Comparison of ENCODE assay signal across 19 cellular contexts in the genomic region with DNA sequence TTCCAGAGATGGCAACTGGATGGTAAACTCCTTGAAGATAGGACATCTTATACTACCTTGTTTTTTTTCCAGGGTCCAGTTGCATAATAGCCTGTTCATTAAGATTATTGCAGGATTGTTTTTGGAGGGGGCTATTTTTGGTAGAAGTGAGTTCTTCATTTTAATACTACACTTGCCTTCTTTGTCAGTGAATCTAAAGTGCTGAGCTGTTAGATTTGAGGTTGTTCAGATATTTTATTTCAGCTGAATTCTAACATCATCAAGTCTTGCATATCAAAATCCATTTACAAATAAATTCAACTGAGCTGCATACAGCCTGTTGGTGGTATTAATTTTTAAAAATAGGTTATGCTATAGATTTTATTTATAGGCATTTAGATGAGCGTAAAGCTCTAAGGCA.
"Had no signal": no experiment of that assay in that cellular context is flagged by ENCODE, and none has a peak within 500 bp of the region (broad histone marks: within the 10 kb centered on the region; RNA-seq: fewer than 3 reads in every experiment).

No MANE protein-coding gene starts in this region.

- H3K4me1 ChIP-seq: SJSA1 had no signal

- H3K9me3 ChIP-seq: SJSA1 had no signal

- H3K27ac ChIP-seq: SJSA1 had no signal

- H3K36me3 ChIP-seq: SJSA1 had no signal

- H3K4me3 ChIP-seq: SJSA1, SK-N-MC had no signal

- FAIRE-seq: RCC 7860 had no signal

- H3K27me3 ChIP-seq: SJSA1 had no signal

- DNase-seq: Kasumi-1, KG1, MM.1S, NCI-H1092 treated with DMSO at 0.1 percent for 48 hours, NCI-H1436, NCI-H187, NCI-H2029, NCI-H2081 treated with DMSO at 0.1 percent for 48 hours, NCI-H2171, NCI-H226, NCI-H446, NCI-H510A, NCI-H524 treated with DMSO at 0.1 percent for 48 hours, Right ventricle myocardium superior, RPMI8226, SIG-M5 had no signal
